In the genomic region with DNA sequence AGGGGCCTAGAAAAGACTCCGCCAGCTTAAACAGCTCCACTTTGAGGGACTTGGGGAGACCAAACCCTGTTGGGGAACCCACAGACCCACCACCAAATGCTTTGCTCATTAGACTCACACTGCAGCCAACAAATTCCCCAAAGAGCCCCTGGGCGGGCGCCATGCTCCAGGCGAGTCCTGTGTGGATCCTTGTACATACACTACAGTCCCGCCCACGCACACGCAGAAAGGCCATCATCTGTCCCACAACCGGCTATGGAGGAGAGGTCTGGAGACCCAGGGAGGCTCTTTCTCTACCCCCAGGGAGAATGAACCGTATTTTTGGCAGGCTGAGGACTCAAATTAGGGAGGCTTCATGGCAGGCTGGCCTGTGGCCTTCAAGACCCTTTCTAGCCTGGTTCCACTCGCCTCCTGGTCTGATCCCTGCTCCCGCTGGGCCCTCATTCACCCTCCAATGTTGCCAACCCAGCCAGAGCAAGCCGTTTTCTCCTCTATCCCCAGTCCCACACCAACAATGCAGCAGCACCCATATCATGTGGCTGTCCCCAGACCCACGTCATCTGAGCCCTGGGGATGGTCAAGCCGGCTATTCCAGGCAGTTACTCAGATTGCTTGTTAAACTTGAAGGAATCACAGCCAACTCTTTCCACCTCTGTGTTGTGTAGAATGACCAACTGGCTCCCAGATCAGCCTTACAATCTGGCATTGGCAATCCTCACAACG, we compare ENCODE assay signal across 20 cellular contexts. TPM values are rescaled to one million over a fixed set of nuclear protein-coding genes. Genes with fewer than 3 reads are reported as not detected.
DNase-seq lines count a peak whose midpoint lies in the region; ATAC-seq, FAIRE-seq and TF ChIP-seq lines count a peak whose summit lies in the region.
"Had no signal": no experiment of that assay in that cellular context is flagged by ENCODE, and none has a peak within 500 bp of the region (broad histone marks: within the 10 kb centered on the region; RNA-seq: fewer than 3 reads in every experiment).

No MANE protein-coding gene starts in this region.

- no peak for TF ChIP-seq RAD21 in HepG2 (CRISPR knock-in tag; IDR thresholded peaks at IDR 0.05)

- H3K9me3 ChIP-seq in adipocyte (ENCODE audit: control insufficient read depth, low read length) (no peaks in the 10 kb centered on the region), heart right ventricle (no peaks in the 10 kb centered on the region), osteoblast (ENCODE audit: low read depth, low read length) (no peaks in the 10 kb centered on the region), tibial artery (no peaks in the 10 kb centered on the region), HepG2 (ENCODE audit: low read length) (no peaks in the 10 kb centered on the region)
- H3K9me3 ChIP-seq in CD4-positive, alpha-beta T cell (ENCODE audit: control insufficient read depth, low read length) = no peaks in the 10 kb centered on the region

- TF ChIP-seq EP300 in HepG2 (IDR thresholded peaks at IDR 0.05; ENCODE audit: low read depth in 2 of 2, low read length in 2 of 2) = no peak
- TF ChIP-seq EP300 in HepG2 (CRISPR knock-in tag; IDR thresholded peaks at IDR 0.05; ENCODE audit: borderline replicate concordance) = no peak

- no peak for DNase-seq in adipocyte (ENCODE audit: low read depth)
- DNase-seq in heart right ventricle = peak; percentile 55 to 61
- peak; percentile 78 for DNase-seq in osteoblast (ENCODE audit: insufficient read length, low spot score, missing footprints)
- no peak for DNase-seq in tibial artery
- no peak for DNase-seq in activated CD4-positive, alpha-beta memory T cell treated with anti-CD3 and anti-CD28 coated beads, Interleukin-2, amount 10 ng/mL, durations not matched to agents 7 days and 5 days
- DNase-seq in activated CD4-positive, alpha-beta T cell treated with anti-CD3 and anti-CD28 coated beads, Interleukin-2, amount 50 U/mL, for 1 hour = no peak
- no peak for DNase-seq in CD4-positive, alpha-beta T cell
- DNase-seq in HepG2 (ENCODE audit: low spot score) = no peak
- DNase-seq: activated CD4-positive, alpha-beta T cell treated with anti-CD3 and anti-CD28 coated beads, Interleukin-2, amount 50 U/mL, for 48 hours; activated naive CD8-positive, alpha-beta T cell treated with anti-CD3 and anti-CD28 coated beads, Interleukin-2, amount 10 ng/mL, durations not matched to agents 7 days and 5 days; activated T-cell treated with anti-CD3 and anti-CD28 coated beads, Interleukin-2, amount 50 U/mL, for 72 hours; COR-L47; foreskin melanocyte; KG1; NCI-H1092; NCI-H69; stimulated activated CD4-positive, alpha-beta T cell treated with anti-CD3 and anti-CD28 coated beads, Interleukin-4, amount 100 ng/mL, for 4 hours had no signal

- H3K36me3 Mint-ChIP-seq in activated CD4-positive, alpha-beta memory T cell treated with anti-CD3 and anti-CD28 coated beads, Interleukin-2, amount 10 ng/mL, durations not matched to agents 7 days and 5 days (ENCODE audit: low read depth) = no peaks in the 10 kb centered on the region
- H3K36me3 Mint-ChIP-seq in CD4-positive, alpha-beta T cell (ENCODE audit: low read depth) = no peaks in the 10 kb centered on the region
- H3K36me3 Mint-ChIP-seq: activated naive CD8-positive, alpha-beta T cell treated with anti-CD3 and anti-CD28 coated beads, Interleukin-2, amount 10 ng/mL, durations not matched to agents 7 days and 5 days had no signal

- H2AFZ ChIP-seq in osteoblast (ENCODE audit: low read length) (peak overlapping the region; percentile 25), HepG2 (ENCODE audit: low read length) (no peak overlapping the region)

- peak in 6 of 8 donors; percentile 21 to 46 (median 32) for ATAC-seq in heart right ventricle
- ATAC-seq in CD4-positive, alpha-beta T cell (ENCODE audit: poor library complexity) = no peak
- ATAC-seq in HepG2 = no peak
- ATAC-seq: activated T-cell treated with anti-CD3 and anti-CD28 coated beads, Interleukin-2, amount 50 U/mL, for 72 hours; Panc1 had no signal

- H4K20me1 ChIP-seq in osteoblast (ENCODE audit: insufficient read depth, low read length) (no peaks in the 10 kb centered on the region), HepG2 (ENCODE audit: insufficient read depth, low read length) (no peaks in the 10 kb centered on the region)

- H3K4me3 ChIP-seq in adipocyte (ENCODE audit: low read length) = peak overlapping the region; percentile 29
- H3K4me3 ChIP-seq in heart right ventricle = no peak overlapping the region
- H3K4me3 ChIP-seq in osteoblast (ENCODE audit: insufficient read depth, low read length) = no peak overlapping the region
- H3K4me3 ChIP-seq in tibial artery = no peak overlapping the region
- no peak overlapping the region for H3K4me3 ChIP-seq in HepG2 (replicated peaks in 1 of 3; ENCODE audit: insufficient read depth in 1 of 3, low read depth in 2 of 3, low read length in 3 of 3)

- H3K27me3 Mint-ChIP-seq in activated CD4-positive, alpha-beta memory T cell treated with anti-CD3 and anti-CD28 coated beads, Interleukin-2, amount 10 ng/mL, durations not matched to agents 7 days and 5 days = peaks cover 6% of the 10 kb centered on the region
- H3K27me3 Mint-ChIP-seq in CD4-positive, alpha-beta T cell = peaks cover 13% of the 10 kb centered on the region

- CTCF ChIA-PET in activated CD4-positive, alpha-beta memory T cell treated with anti-CD3 and anti-CD28 coated beads, Interleukin-2, amount 10 ng/mL, durations not matched to agents 7 days and 5 days (lab: Charles Lee) = no interaction called here
- CTCF ChIA-PET in CD4-positive, alpha-beta T cell (lab: Charles Lee) = no interaction called here
- CTCF ChIA-PET in HepG2 (lab: Yijun Ruan, JAX; ENCODE audit: low intra/inter-chr PET ratio, low total read pairs) = no interaction called here

- no peaks in the 10 kb centered on the region for H3K9me3 Mint-ChIP-seq in activated CD4-positive, alpha-beta memory T cell treated with anti-CD3 and anti-CD28 coated beads, Interleukin-2, amount 10 ng/mL, durations not matched to agents 7 days and 5 days
- H3K9me3 Mint-ChIP-seq in CD4-positive, alpha-beta T cell = no peaks in the 10 kb centered on the region
- H3K9me3 Mint-ChIP-seq: activated naive CD8-positive, alpha-beta T cell treated with anti-CD3 and anti-CD28 coated beads, Interleukin-2, amount 10 ng/mL, durations not matched to agents 7 days and 5 days; activated T-cell treated with anti-CD3 and anti-CD28 coated beads, Interleukin-2, amount 50 U/mL, for 72 hours; central memory CD8-positive, alpha-beta T cell had no signal

- TF ChIP-seq POLR2A in HepG2 (IDR thresholded peaks at IDR 0.05; ENCODE audit: insufficient read depth in 1 of 2, low read depth in 2 of 2, low read length in 2 of 2) = no peak

- H3K9ac ChIP-seq in adipocyte (ENCODE audit: low read length) = no peak overlapping the region
- no peak overlapping the region for H3K9ac ChIP-seq in HepG2 (ENCODE audit: insufficient read depth, low read depth, low read length)

- TF ChIP-seq CTCF in heart right ventricle (IDR thresholded peaks at IDR 0.05) (no peak), osteoblast (IDR thresholded peaks at IDR 0.05; ENCODE audit: extremely low read depth, low read depth, low read length) (no peak), tibial artery (IDR thresholded peaks at IDR 0.05) (no peak), HepG2 (CRISPR knock-in tag; IDR thresholded peaks at IDR 0.05) (no peak)
- no peak for TF ChIP-seq CTCF in CD4-positive, alpha-beta T cell (IDR thresholded peaks at IDR 0.05)

- in situ Hi-C loops in HepG2 (cut with HindIII; ENCODE audit: extremely low pct_ligation_motif_present, low pct_unique_long_range_greater_than_20kb) = no loop called here

- 69 to 71% methylated on average over 15 of the region's 15 CpGs for WGBS in heart right ventricle, 2 donors
- WGBS in HepG2 (ENCODE audit: low lambda C conversion rate) = 45% methylated on average over 12 of the region's 15 CpGs

- POLR2A ChIA-PET in activated CD4-positive, alpha-beta memory T cell treated with anti-CD3 and anti-CD28 coated beads, Interleukin-2, amount 10 ng/mL, durations not matched to agents 7 days and 5 days (lab: Charles Lee) = no interaction called here
- POLR2A ChIA-PET in CD4-positive, alpha-beta T cell (lab: Charles Lee) = no interaction called here
- POLR2A ChIA-PET in HepG2 (lab: Yijun Ruan, JAX) = no interaction called here

- H3K4me3 Mint-ChIP-seq in activated CD4-positive, alpha-beta memory T cell treated with anti-CD3 and anti-CD28 coated beads, Interleukin-2, amount 10 ng/mL, durations not matched to agents 7 days and 5 days = no peak overlapping the region
- no peak overlapping the region for H3K4me3 Mint-ChIP-seq in CD4-positive, alpha-beta T cell
- H3K4me3 Mint-ChIP-seq: activated naive CD8-positive, alpha-beta T cell treated with anti-CD3 and anti-CD28 coated beads, Interleukin-2, amount 10 ng/mL, durations not matched to agents 7 days and 5 days; activated T-cell treated with anti-CD3 and anti-CD28 coated beads, Interleukin-2, amount 50 U/mL, for 72 hours; central memory CD8-positive, alpha-beta T cell had no signal

- H3K79me2 ChIP-seq in osteoblast (ENCODE audit: insufficient read depth, low read length) (no peaks in the 10 kb centered on the region), HepG2 (ENCODE audit: insufficient read depth, low read length) (no peaks in the 10 kb centered on the region)

- H3K4me1 ChIP-seq in adipocyte (ENCODE audit: control insufficient read depth, insufficient read depth, low read length) = peaks cover 49% of the 10 kb centered on the region
- H3K4me1 ChIP-seq in heart right ventricle = peaks cover 24 to 83% (median 60%) of the 10 kb centered on the region in 9 donors
- peaks cover 29% of the 10 kb centered on the region for H3K4me1 ChIP-seq in osteoblast (ENCODE audit: insufficient read depth, low read length)
- H3K4me1 ChIP-seq in tibial artery = peaks cover 0 to 62% (median 45%) of the 10 kb centered on the region in 4 donors
- H3K4me1 ChIP-seq in HepG2 (ENCODE audit: insufficient read depth, low read length) = no peaks in the 10 kb centered on the region

- no peak for FAIRE-seq in HepG2 (lab: Jason Lieb, UNC)
- FAIRE-seq: endometrium had no signal

- no peak overlapping the region for H3K27ac Mint-ChIP-seq in activated CD4-positive, alpha-beta memory T cell treated with anti-CD3 and anti-CD28 coated beads, Interleukin-2, amount 10 ng/mL, durations not matched to agents 7 days and 5 days
- H3K27ac Mint-ChIP-seq in CD4-positive, alpha-beta T cell = no peak overlapping the region
- H3K27ac Mint-ChIP-seq: activated naive CD8-positive, alpha-beta T cell treated with anti-CD3 and anti-CD28 coated beads, Interleukin-2, amount 10 ng/mL, durations not matched to agents 7 days and 5 days; activated T-cell treated with anti-CD3 and anti-CD28 coated beads, Interleukin-2, amount 50 U/mL, for 72 hours had no signal

- no peaks in the 10 kb centered on the region for H3K4me1 Mint-ChIP-seq in activated CD4-positive, alpha-beta memory T cell treated with anti-CD3 and anti-CD28 coated beads, Interleukin-2, amount 10 ng/mL, durations not matched to agents 7 days and 5 days
- no peaks in the 10 kb centered on the region for H3K4me1 Mint-ChIP-seq in CD4-positive, alpha-beta T cell (ENCODE audit: low read depth)
- H3K4me1 Mint-ChIP-seq: activated naive CD8-positive, alpha-beta T cell treated with anti-CD3 and anti-CD28 coated beads, Interleukin-2, amount 10 ng/mL, durations not matched to agents 7 days and 5 days; central memory CD8-positive, alpha-beta T cell had no signal

- no peaks in the 10 kb centered on the region for H3K27me3 ChIP-seq in adipocyte (replicated peaks; ENCODE audit: control insufficient read depth, insufficient read depth, low read length)
- no peaks in the 10 kb centered on the region for H3K27me3 ChIP-seq in heart right ventricle
- peaks cover 3% of the 10 kb centered on the region for H3K27me3 ChIP-seq in osteoblast (ENCODE audit: insufficient read depth, low read length)
- no peaks in the 10 kb centered on the region for H3K27me3 ChIP-seq in tibial artery
- H3K27me3 ChIP-seq in CD4-positive, alpha-beta T cell (ENCODE audit: control insufficient read depth, insufficient read depth, low read length) = peaks cover 5% of the 10 kb centered on the region
- peaks cover 12 to 76% of the 10 kb centered on the region in 2 experiments; a peak in 4 of 5 replicates for H3K27me3 ChIP-seq in HepG2 (ENCODE audit: control insufficient read depth in 1 of 2, insufficient read depth in 2 of 2, low read length in 2 of 2)

- intact Hi-C loops in heart right ventricle (cut with DNase I) (no loop called here), tibial artery (cut with DNase I; ENCODE audit: low total_unique reads) (no loop called here), HepG2 (cut with micrococcal nuclease; ENCODE audit: unreplicated experiment) (no loop called here)
- intact Hi-C loops in CD4-positive, alpha-beta T cell (cut with DNase I, micrococcal nuclease) = no loop called here

- peak overlapping the region; percentile 64 for H3K4me2 ChIP-seq in osteoblast (ENCODE audit: insufficient read depth, low read length)
- no peak overlapping the region for H3K4me2 ChIP-seq in HepG2 (ENCODE audit: low read depth, low read length)

- H3K36me3 ChIP-seq in adipocyte (ENCODE audit: control insufficient read depth, insufficient read depth, low read length, severe bottlenecking) = no peaks in the 10 kb centered on the region
- H3K36me3 ChIP-seq in heart right ventricle = no peaks in the 10 kb centered on the region
- H3K36me3 ChIP-seq in osteoblast (ENCODE audit: insufficient read depth, low read length) = no peaks in the 10 kb centered on the region
- H3K36me3 ChIP-seq in tibial artery = no peaks in the 10 kb centered on the region
- H3K36me3 ChIP-seq in HepG2 (replicated peaks in 1 of 2; ENCODE audit: control insufficient read depth in 1 of 2, insufficient read depth in 2 of 2, low read length in 2 of 2) = no peaks in the 10 kb centered on the region

- peak overlapping the region; percentile 8 to 85 (median 64) for H3K27ac ChIP-seq in heart right ventricle
- H3K27ac ChIP-seq in osteoblast (ENCODE audit: low read depth, low read length) = peak overlapping the region; percentile 59
- H3K27ac ChIP-seq in tibial artery = peak overlapping the region; percentile 52 to 77
- H3K27ac ChIP-seq in CD4-positive, alpha-beta T cell (ENCODE audit: low read depth, low read length) = no peak overlapping the region
- H3K27ac ChIP-seq in HepG2 (ENCODE audit: extremely low read length, insufficient read depth, low read length) = no peak overlapping the region

- no TSS peak for BruUV-seq in HepG2 (replicated peaks; lab: Mats Ljungman, UMichigan)

RNA-seq across cellular contexts. Expression of gene ZNF423, which starts 27.2 kb away (rescaled TPM):
- total RNA-seq in heart right ventricle = 10 to 100 TPM in 2 of 10 donors, 1 to 10 TPM in 8; 4.2 to 10.6 (median 7.4) TPM
- 1 to 10 TPM; 2.6 to 2.9 TPM for polyA plus RNA-seq in heart right ventricle
- total RNA-seq in osteoblast = 11.6 and 18.3 TPM in 2 replicates
- total RNA-seq in activated CD4-positive, alpha-beta memory T cell treated with anti-CD3 and anti-CD28 coated beads, Interleukin-2, amount 10 ng/mL, durations not matched to agents 7 days and 5 days = not detected
- not detected for total RNA-seq in CD4-positive, alpha-beta T cell
- 0.25 and 0.31 TPM in 2 replicates for total RNA-seq in HepG2 (2016; rRNA removed; fragmentation: Illumina TruSeq; extraction: Trizol)
- 0.26 TPM in 1 of 2 replicates, not detected in the other for total RNA-seq in HepG2 (2016; cell fraction: cytosol; rRNA removed; fragmentation: Illumina TruSeq; extraction: Trizol; ENCODE audit: low read depth)
- total RNA-seq in HepG2 (2016; cell fraction: insoluble cytoplasmic fraction; rRNA removed; fragmentation: Illumina TruSeq; extraction: Trizol) = 0.09 and 0.16 TPM in 2 replicates
- 0.03 and 0.53 TPM in 2 replicates for total RNA-seq in HepG2 (2016; cell fraction: membrane; rRNA removed; fragmentation: Illumina TruSeq; extraction: Trizol)
- total RNA-seq in HepG2 (2016; cell fraction: nucleus; rRNA removed; fragmentation: Illumina TruSeq; extraction: Trizol) = 0.03 and 0.13 TPM in 2 replicates
- polyA plus RNA-seq in HepG2 (2011; rRNA removed) = 0.05 and 0.07 TPM in 2 replicates
- polyA plus RNA-seq in HepG2 (2011; cell fraction: cytosol; rRNA removed) = 0.04 TPM in 2 replicates
- polyA plus RNA-seq in HepG2 (2011; cell fraction: nucleus; rRNA removed) = 0.10 TPM in 2 replicates
- polyA plus RNA-seq in HepG2 (2012) = 0.04 and 0.15 TPM in 2 replicates
- polyA plus RNA-seq in HepG2 (2016; cell fraction: cytosol; fragmentation: Illumina TruSeq; extraction: Trizol; ENCODE audit: low read depth) = 0.31 and 0.51 TPM in 2 replicates
- 0.05 and 0.10 TPM in 2 replicates for polyA plus RNA-seq in HepG2 (2016; cell fraction: insoluble cytoplasmic fraction; fragmentation: Illumina TruSeq; extraction: Trizol; ENCODE audit: low read depth)
- 0.15 TPM in 1 of 2 replicates, not detected in the other for polyA plus RNA-seq in HepG2 (2016; cell fraction: membrane; fragmentation: Illumina TruSeq; extraction: Trizol; ENCODE audit: low read depth)
- not detected in 2 replicates for polyA plus RNA-seq in HepG2 (2016; cell fraction: nucleus; fragmentation: Illumina TruSeq; extraction: Trizol; ENCODE audit: insufficient read depth, low read depth)
- 0.28 TPM in 1 of 2 replicates, not detected in the other for polyA minus RNA-seq in HepG2 (2011; rRNA and poly(A)+ RNA removed; ENCODE audit: low replicate concordance)
- not detected in 2 replicates for polyA minus RNA-seq in HepG2 (2011; cell fraction: cytosol; rRNA and poly(A)+ RNA removed)
- polyA minus RNA-seq in HepG2 (2011; cell fraction: nucleus; rRNA and poly(A)+ RNA removed) = 0.13 TPM in 1 of 2 replicates, not detected in the other
- total RNA-seq: activated T-cell treated with anti-CD3 and anti-CD28 coated beads, Interleukin-2, amount 50 U/mL, for 72 hours had no signal

Comparison
In these comparisons a context has a peak if more than half of its experiments do, and no peak if none do; other contexts are left out.
1. DNase-seq: peak in heart right ventricle (2 of 2) and osteoblast (single experiment); none in adipocyte (single experiment), tibial artery (0 of 2), activated CD4-positive, alpha-beta memory T cell treated with anti-CD3 and anti-CD28 coated beads, Interleukin-2, amount 10 ng/mL, durations not matched to agents 7 days and 5 days (single experiment), activated CD4-positive, alpha-beta T cell treated with anti-CD3 and anti-CD28 coated beads, Interleukin-2, amount 50 U/mL, for 1 hour (single experiment), CD4-positive, alpha-beta T cell (0 of 10) and HepG2 (single experiment).
2. ATAC-seq: peak in heart right ventricle (6 of 8); none in CD4-positive, alpha-beta T cell (single experiment) and HepG2 (single experiment).
3. H3K27ac ChIP-seq: peak in heart right ventricle (10 of 10), osteoblast (single experiment) and tibial artery (2 of 2); none in CD4-positive, alpha-beta T cell (single experiment) and HepG2 (single experiment).